ENCODE assay signal across 9 cellular contexts in the genomic region with DNA sequence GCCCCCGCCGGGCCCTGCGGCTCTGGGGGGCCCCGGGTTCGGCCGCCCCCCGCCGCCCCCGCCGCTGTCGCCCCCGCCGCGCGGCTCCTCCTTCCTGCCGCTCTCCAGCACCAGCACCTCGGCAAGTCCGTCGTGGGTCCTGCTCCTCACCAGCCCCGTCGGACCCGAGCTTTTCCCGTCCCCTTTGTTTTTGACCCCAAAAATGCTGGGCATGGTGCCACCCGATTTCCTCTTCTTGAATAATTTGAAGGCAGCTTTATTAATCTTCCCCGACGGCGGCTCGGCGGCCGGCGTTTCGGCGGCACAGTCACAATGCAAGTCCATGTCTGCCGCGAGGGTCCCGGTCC. TPM values are rescaled to one million over a fixed set of nuclear protein-coding genes. Genes with fewer than 3 reads are reported as not detected.
DNase-seq lines count a peak whose midpoint lies in the region; ATAC-seq and TF ChIP-seq lines count a peak whose summit lies in the region.
"Had no signal": no experiment of that assay in that cellular context is flagged by ENCODE, and none has a peak within 500 bp of the region (broad histone marks: within the 10 kb centered on the region; RNA-seq: fewer than 3 reads in every experiment).

No MANE protein-coding gene starts in this region.

- H3K27me3 ChIP-seq in Peyer's patch: peaks cover 0 to 13% of the 10 kb centered on the region in 2 donors
- H3K27me3 ChIP-seq in psoas muscle (ENCODE audit: insufficient read depth in 3 of 3, low read length in 2 of 3): peaks cover 0 to 55% (median 23%) of the 10 kb centered on the region in 3 donors
- peaks cover 62 to 92% of the 10 kb centered on the region in 2 donors for H3K27me3 ChIP-seq in left lung

- H3K4me3 ChIP-seq in GM12865 (ENCODE audit: low read depth, low read length) (peak overlapping the region; percentile 44), Peyer's patch (peak overlapping the region in 3 of 4 donors; percentile 13 to 27 (median 18)), epithelial cell of proximal tubule (ENCODE audit: low read depth, low read length) (peak overlapping the region; percentile 33), psoas muscle (peak overlapping the region; percentile 47), left lung (peak overlapping the region in 1 of 2 donors; percentile 28)

- H3K27ac ChIP-seq in Peyer's patch (no peak overlapping the region), psoas muscle (no peak overlapping the region), left lung (no peak overlapping the region)

- 1 to 2% (median 2%) methylated on average over 20 to 36 of the region's 36 CpGs for WGBS in psoas muscle, 3 donors

- ATAC-seq in psoas muscle: no peak
- ATAC-seq in left lung: no peak

- no peak for TF ChIP-seq CTCF in GM12865 (IDR thresholded peaks at IDR 0.05; ENCODE audit: insufficient read depth, low read depth, low read length, missing control alignments)
- no peak for TF ChIP-seq CTCF in Peyer's patch (IDR thresholded peaks at IDR 0.05)
- no peak for TF ChIP-seq CTCF in epithelial cell of proximal tubule (conservative IDR thresholded peaks at IDR 0.05; ENCODE audit: low read depth, low read length)
- TF ChIP-seq CTCF in psoas muscle (IDR thresholded peaks at IDR 0.05): no peak
- TF ChIP-seq CTCF in left lung (IDR thresholded peaks at IDR 0.05): no peak

- H3K36me3 ChIP-seq in Peyer's patch: no peaks in the 10 kb centered on the region
- no peaks in the 10 kb centered on the region for H3K36me3 ChIP-seq in psoas muscle (ENCODE audit: insufficient read depth in 1 of 2, low read depth in 1 of 2)
- no peaks in the 10 kb centered on the region for H3K36me3 ChIP-seq in left lung

- H3K4me1 ChIP-seq in Peyer's patch: no peaks in the 10 kb centered on the region
- H3K4me1 ChIP-seq in psoas muscle: no peaks in the 10 kb centered on the region
- peaks cover 0 to 8% of the 10 kb centered on the region in 2 donors for H3K4me1 ChIP-seq in left lung

- DNase-seq in GM12865 (ENCODE audit: low read depth) (no peak), Peyer's patch (no peak), epithelial cell of proximal tubule (ENCODE audit: low read depth) (no peak), psoas muscle (no peak), UCSD-AML1 (lab: John Stamatoyannopoulos, UW; ENCODE audit: unreplicated experiment) (no peak), SHP77 treated with DMSO at 0.1 percent for 48 hours (lab: John Stamatoyannopoulos, UW) (no peak), left lung (no peak), NOMO-1 treated with dmso at 0.1 percent for 144 hours (lab: John Stamatoyannopoulos, UW; ENCODE audit: unreplicated experiment) (no peak)

- intact Hi-C loops in psoas muscle (cut with DNase I): no loop called here
- intact Hi-C loops in left lung (cut with DNase I): no loop called here

- no peak for TF ChIP-seq POLR2A in Peyer's patch (IDR thresholded peaks at IDR 0.05)

- H3K9me3 ChIP-seq in Peyer's patch (no peaks in the 10 kb centered on the region), psoas muscle (no peaks in the 10 kb centered on the region), left lung (no peaks in the 10 kb centered on the region)

RNA-seq across cellular contexts. Expression of a gene that starts 0.9 kb away (rescaled TPM):
- total RNA-seq in Peyer's patch (not detected), epithelial cell of proximal tubule (0.29 TPM in 1 of 2 replicates, not detected in the other), psoas muscle (under 1 TPM in 1 of 4 donors, not detected in 3; 0.04 TPM), left lung (under 1 TPM in 1 of 2 donors, not detected in 1; 0.13 TPM)
- under 1 TPM in 2 of 3 donors, not detected in 1; 0.01 to 0.08 TPM for polyA plus RNA-seq in psoas muscle
- total RNA-seq: fibroblast of villous mesenchyme had no signal
